Comparison of ENCODE assay signal across 17 cellular contexts in genomic region chr2:202950592-202950991, GRCh38. TPM values are rescaled to one million over a fixed set of nuclear protein-coding genes. Genes with fewer than 3 reads are reported as not detected.
A peak's percentile ranks its signal among the peaks of the same experiment; 100 is the strongest.
DNase-seq lines count a peak whose midpoint lies in the region; ATAC-seq and TF ChIP-seq lines count a peak whose summit lies in the region.
"Had no signal": no experiment of that assay in that cellular context is flagged by ENCODE, and none has a peak within 500 bp of the region (broad histone marks: within the 10 kb centered on the region; RNA-seq: fewer than 3 reads in every experiment).

No MANE protein-coding gene starts in this region.

- intact Hi-C loops in heart left ventricle (cut with DNase I) = no loop called here

- H3K27ac Mint-ChIP-seq in type B pancreatic cell = no peak overlapping the region
- H3K27ac Mint-ChIP-seq: T-helper 2 cell treated with Interferon-gamma antibody and Interleukin-4, amounts not matched to agents 5 μg/mL and 100 μg/mL, for 36 hours had no signal

- TF ChIP-seq CTCF in fibroblast of villous mesenchyme (IDR thresholded peaks at IDR 0.05; ENCODE audit: insufficient read depth, low read depth, low read length) = no peak
- no peak for TF ChIP-seq CTCF in type B pancreatic cell (conservative IDR thresholded peaks at IDR 0.05)
- no peak for TF ChIP-seq CTCF in heart left ventricle (IDR thresholded peaks at IDR 0.05)

- H3K9me3 ChIP-seq in heart left ventricle = peaks cover 0 to 28% (median 7%) of the 10 kb centered on the region in 12 donors
- H3K9me3 ChIP-seq: neutrophil, uterus had no signal

- peaks cover 0 to 3% (median 0%) of the 10 kb centered on the region in 12 donors for H3K4me1 ChIP-seq in heart left ventricle
- H3K4me1 ChIP-seq: uterus had no signal

- H3K36me3 Mint-ChIP-seq in type B pancreatic cell = peaks cover 29% of the 10 kb centered on the region

- no peak for TF ChIP-seq POLR2A in heart left ventricle (IDR thresholded peaks at IDR 0.05)

- DNase-seq in CMK (ENCODE audit: low read depth) (peak; percentile 22), LHCN-M2 (ENCODE audit: low read depth) (peak; percentile 7), SKM-1 treated with dmso at 0.1 percent for 144 hours (lab: John Stamatoyannopoulos, UW; ENCODE audit: unreplicated experiment) (peak; percentile 82), fibroblast of villous mesenchyme (ENCODE audit: low read depth) (peak; percentile 11), type B pancreatic cell (ENCODE audit: extremely low spot score, unreplicated experiment) (no peak), heart left ventricle (no peak)
- DNase-seq in stimulated activated CD4-positive, alpha-beta T cell treated with anti-CD3 and anti-CD28 coated beads, Interleukin-12 subunit alpha, Interleukin-12 subunit beta, amount 100 ng/mL, for 4 hours = no peak
- DNase-seq: activated CD4-positive, alpha-beta T cell treated with anti-CD3 and anti-CD28 coated beads for 4 hours; activated naive CD4-positive, alpha-beta T cell treated with anti-CD3 and anti-CD28 coated beads, Interleukin-2, amount 50 U/mL, for 16 hours; brain microvascular endothelial cell; midbrain; NCI-H1092 treated with DMSO at 0.1 percent for 48 hours; NCI-H774; uterus had no signal

- no peak overlapping the region for H3K27ac ChIP-seq in heart left ventricle
- H3K27ac ChIP-seq: brain microvascular endothelial cell, neutrophil, uterus had no signal

- no peaks in the 10 kb centered on the region for H3K4me1 Mint-ChIP-seq in type B pancreatic cell (ENCODE audit: unreplicated experiment)

- H3K36me3 ChIP-seq in heart left ventricle = peaks cover 0 to 50% (median 21%) of the 10 kb centered on the region in 9 donors
- H3K36me3 ChIP-seq: brain microvascular endothelial cell, uterus had no signal

- H3K9me3 Mint-ChIP-seq in type B pancreatic cell = peaks cover 22% of the 10 kb centered on the region

- WGBS in heart left ventricle, 4 donors = 8 to 19% (median 9%) methylated on average over 2 of the region's 2 CpGs

- no peak overlapping the region for H3K4me3 ChIP-seq in fibroblast of villous mesenchyme (ENCODE audit: low read depth, low read length)
- no peak overlapping the region for H3K4me3 ChIP-seq in heart left ventricle
- H3K4me3 ChIP-seq: uterus had no signal

- no peak overlapping the region for H3K4me3 Mint-ChIP-seq in type B pancreatic cell
- H3K4me3 Mint-ChIP-seq: T-helper 2 cell treated with Interferon-gamma antibody and Interleukin-4, amounts not matched to agents 5 μg/mL and 100 μg/mL, for 36 hours had no signal

- H3K27me3 ChIP-seq in heart left ventricle = no peaks in the 10 kb centered on the region
- H3K27me3 ChIP-seq: brain microvascular endothelial cell, neutrophil, uterus had no signal

- ATAC-seq in SK-N-SH treated with all-trans-retinoic acid at 6 μM for 48 hours (no peak), heart left ventricle (no peak)

- H3K27me3 Mint-ChIP-seq in type B pancreatic cell = no peaks in the 10 kb centered on the region

TF ChIP-seq in SK-N-SH treated with all-trans-retinoic acid at 6 μM for 48 hours, 23 proteins besides CTCF, POLR2A, EP300 and RAD21:
- TF ChIP-seq POU6F1 (CRISPR knock-in tag; IDR thresholded peaks at IDR 0.05; ENCODE audit: borderline replicate concordance, low read depth) (no peak), ZNF70 (CRISPR knock-in tag; IDR thresholded peaks at IDR 0.05) (no peak), ESRRG (CRISPR knock-in tag; IDR thresholded peaks at IDR 0.05) (no peak), ZNF8 (CRISPR knock-in tag; IDR thresholded peaks at IDR 0.05) (no peak), PPARA (CRISPR knock-in tag; IDR thresholded peaks at IDR 0.05; ENCODE audit: borderline replicate concordance) (no peak), CSRNP3 (CRISPR knock-in tag; IDR thresholded peaks at IDR 0.05) (no peak), ZC3H10 (CRISPR knock-in tag; IDR thresholded peaks at IDR 0.05) (no peak), ZFP30 (CRISPR knock-in tag; IDR thresholded peaks at IDR 0.05) (no peak)

RNA-seq across cellular contexts. Expression of gene CARF, which starts 38.5 kb away (rescaled TPM):
- total RNA-seq in LHCN-M2 (2014; rRNA removed) = 8.0 and 11.6 TPM in 2 replicates
- 1.8 TPM for polyA plus RNA-seq in LHCN-M2 (2012)
- total RNA-seq in fibroblast of villous mesenchyme = 5.6 and 5.8 TPM in 2 replicates
- 6.7 and 11.0 TPM in 2 replicates for total RNA-seq in type B pancreatic cell (ENCODE audit: low replicate concordance)
- 10 to 100 TPM in 2 of 9 donors, 1 to 10 TPM in 7; 2.2 to 12.2 (median 7.4) TPM for total RNA-seq in heart left ventricle
- 1 to 10 TPM in 1 of 2 donors, under 1 TPM in 1; 0.79 to 2.3 TPM for polyA plus RNA-seq in heart left ventricle

RNA-seq across cellular contexts. Expression of gene WDR12, which starts 39.1 kb away (rescaled TPM):
- total RNA-seq in LHCN-M2 (2014; rRNA removed) = 33.5 and 41.0 TPM in 2 replicates
- polyA plus RNA-seq in LHCN-M2 (2012) = 25.7 TPM
- 22.5 and 38.0 TPM in 2 replicates for total RNA-seq in fibroblast of villous mesenchyme
- total RNA-seq in type B pancreatic cell (ENCODE audit: low replicate concordance) = 69.4 and 74.0 TPM in 2 replicates
- 10 to 100 TPM; 12.9 to 56.3 (median 42.3) TPM for total RNA-seq in heart left ventricle
- 10 to 100 TPM; 17.3 to 23.2 TPM for polyA plus RNA-seq in heart left ventricle

Comparison
In these comparisons a context has a peak if more than half of its experiments do, and no peak if none do; other contexts are left out.
1. DNase-seq: peak in CMK (single experiment), LHCN-M2 (single experiment), SKM-1 treated with dmso at 0.1 percent for 144 hours (single experiment) and fibroblast of villous mesenchyme (single experiment); none in type B pancreatic cell (single experiment), heart left ventricle (0 of 5) and stimulated activated CD4-positive, alpha-beta T cell treated with anti-CD3 and anti-CD28 coated beads, Interleukin-12 subunit alpha, Interleukin-12 subunit beta, amount 100 ng/mL, for 4 hours (single experiment).